ENCODE assay signal across 8 cellular contexts in genomic region chr11:67400251-67400941, GRCh38. TPM values are rescaled to one million over a fixed set of nuclear protein-coding genes. Genes with fewer than 3 reads are reported as not detected.
A peak's percentile ranks its signal among the peaks of the same experiment; 100 is the strongest.
DNase-seq lines count a peak whose midpoint lies in the region; ATAC-seq and TF ChIP-seq lines count a peak whose summit lies in the region.

No MANE protein-coding gene starts in this region.

- 25 to 28% methylated on average over 23 of the region's 23 CpGs for WGBS in esophagus, 2 donors

- POLR2A ChIA-PET in Caco-2 (lab: Charles Lee), result interaction anchor here (1.1 to 2.8 kb wide), 8 partner anchors 9 to 230 kb away, joined by 3 to 63 read pairs (median 9); partner anchors contain the start of genes NUDT8, POLD4, RAD9A and RPS6KB2

- H3K9me3 Mint-ChIP-seq in Caco-2 (ENCODE audit: unreplicated experiment), result no peaks in the 10 kb centered on the region
- H3K9me3 Mint-ChIP-seq in osteocyte (ENCODE audit: unreplicated experiment), result no peaks in the 10 kb centered on the region

- peak overlapping the region; percentile 74 for H3K27ac Mint-ChIP-seq in Caco-2 (ENCODE audit: unreplicated experiment)
- H3K27ac Mint-ChIP-seq in osteocyte (ENCODE audit: unreplicated experiment), result peak overlapping the region; percentile 65

- ATAC-seq in SK-N-SH treated with all-trans-retinoic acid at 6 μM for 48 hours (peak; percentile 33), GM19467 (IDR thresholded peaks at IDR 0.05; ENCODE audit: unreplicated experiment) (no peak), GM19035 (IDR thresholded peaks at IDR 0.05; ENCODE audit: unreplicated experiment) (no peak)

- no peaks in the 10 kb centered on the region for H3K27me3 ChIP-seq in Caco-2 (replicated peaks; ENCODE audit: control insufficient read depth, insufficient read depth, low read length)
- no peaks in the 10 kb centered on the region for H3K27me3 ChIP-seq in esophagus (ENCODE audit: control insufficient read depth in 1 of 2, insufficient read depth in 2 of 2, low read length in 2 of 2)

- CTCF ChIA-PET in Caco-2 (lab: Charles Lee), result interaction anchor here (0.6 to 2.5 kb wide), 16 partner anchors 8 to 207 kb away, joined by 3 to 73 read pairs (median 16); partner anchors contain the start of genes AIP, CARNS1, CLCF1 and POLD4

- DNase-seq in Caco-2, result no peak
- no peak for DNase-seq in osteocyte (ENCODE audit: extremely low spot score, unreplicated experiment)
- no peak for DNase-seq in NCI-H1694 (lab: John Stamatoyannopoulos, UW)
- DNase-seq in NCI-H1436 treated with DMSO at 0.1 percent for 48 hours (lab: John Stamatoyannopoulos, UW), result no peak

- intact Hi-C loops in Caco-2 (cut with micrococcal nuclease; ENCODE audit: unreplicated experiment), result loop anchor here (2.0 to 5.0 kb wide), 3 partner anchors 28 to 107 kb away; partner anchors contain the start of genes AIP, CDK2AP2, PITPNM1 and RPS6KB2

- H3K9me3 ChIP-seq in Caco-2 (no peaks in the 10 kb centered on the region), esophagus (ENCODE audit: control insufficient read depth in 2 of 2, insufficient read depth in 1 of 2, low read depth in 1 of 2, low read length in 1 of 2) (no peaks in the 10 kb centered on the region)

- H3K4me3 Mint-ChIP-seq in Caco-2 (ENCODE audit: unreplicated experiment) (peak overlapping the region; percentile 75), osteocyte (ENCODE audit: unreplicated experiment) (peak overlapping the region; percentile 78)

- TF ChIP-seq CTCF in Caco-2 (IDR thresholded peaks at IDR 0.05; ENCODE audit: insufficient read depth in 1 of 2, low read depth in 1 of 2, low read length in 1 of 2, severe bottlenecking in 1 of 2, unreplicated experiment in 1 of 2) (no peak), osteocyte (IDR thresholded peaks at IDR 0.05) (no peak)

- H3K4me1 ChIP-seq in Caco-2 (peaks cover 14% of the 10 kb centered on the region), esophagus (ENCODE audit: control insufficient read depth in 2 of 2, insufficient read depth in 2 of 2, low read length in 1 of 2) (peaks cover 0 to 13% of the 10 kb centered on the region in 2 donors)

- no peaks in the 10 kb centered on the region for H3K27me3 Mint-ChIP-seq in Caco-2 (ENCODE audit: insufficient read depth, unreplicated experiment)
- H3K27me3 Mint-ChIP-seq in osteocyte (ENCODE audit: unreplicated experiment), result no peaks in the 10 kb centered on the region

- H3K4me1 Mint-ChIP-seq in Caco-2 (ENCODE audit: low read depth, unreplicated experiment) (peaks cover 8% of the 10 kb centered on the region), osteocyte (ENCODE audit: unreplicated experiment) (peaks cover 21% of the 10 kb centered on the region)

- BruUV-seq in Caco-2 (replicated peaks; lab: Mats Ljungman, UMichigan), result no TSS peak

- H3K4me3 ChIP-seq in Caco-2 (ENCODE audit: low read depth, low read length) (peak overlapping the region; percentile 69), esophagus (ENCODE audit: low read depth in 1 of 2, low read length in 2 of 2) (peak overlapping the region; percentile 78 to 93)

- H3K36me3 Mint-ChIP-seq in Caco-2 (ENCODE audit: insufficient read depth, unreplicated experiment) (peaks cover 55% of the 10 kb centered on the region), osteocyte (ENCODE audit: unreplicated experiment) (peaks cover 14% of the 10 kb centered on the region)

- H3K27ac ChIP-seq in esophagus (ENCODE audit: low read depth in 2 of 2, low read length in 1 of 2), result peak overlapping the region; percentile 94 to 96

- H3K36me3 ChIP-seq in Caco-2 (ENCODE audit: control insufficient read depth, insufficient read depth, low read length), result peaks cover 18% of the 10 kb centered on the region
- H3K36me3 ChIP-seq in esophagus (ENCODE audit: control insufficient read depth in 2 of 2, insufficient read depth in 2 of 2, low read length in 1 of 2), result peaks cover 15 to 34% of the 10 kb centered on the region in 2 donors

TF ChIP-seq in SK-N-SH treated with all-trans-retinoic acid at 6 μM for 48 hours, 23 proteins besides CTCF, POLR2A, EP300 and RAD21:
- TF ChIP-seq TCF4 (CRISPR knock-in tag; IDR thresholded peaks at IDR 0.05; ENCODE audit: borderline replicate concordance) (peak; percentile 56; the same call in 1 of the 2 replicates), RARB (CRISPR knock-in tag; IDR thresholded peaks at IDR 0.05) (no peak), CREB5 (CRISPR knock-in tag; IDR thresholded peaks at IDR 0.05; ENCODE audit: low read depth) (no peak), ZNF565 (CRISPR knock-in tag; conservative IDR thresholded peaks at IDR 0.05; ENCODE audit: low read depth) (no peak), CSRNP3 (CRISPR knock-in tag; IDR thresholded peaks at IDR 0.05) (no peak)

RNA-seq across cellular contexts. Expression of gene PPP1CA, which starts 1.3 kb away (rescaled TPM):
- total RNA-seq in Caco-2 (2022) (384 and 389 TPM in 2 replicates), osteocyte (132 and 140 TPM in 2 replicates)
- 100 to 1,000 TPM; 105 to 149 TPM for polyA plus RNA-seq in esophagus

RNA-seq across cellular contexts. Expression of gene TBC1D10C, which starts 3.5 kb away (rescaled TPM):
- total RNA-seq in Caco-2 (2022), result 0.26 TPM in 1 of 2 replicates, not detected in the other
- polyA plus RNA-seq in esophagus, result 1 to 10 TPM; 3.9 to 6.2 TPM
- not detected in 2 replicates for total RNA-seq in osteocyte

RNA-seq across cellular contexts. Expression of gene RAD9A, which starts 8.6 kb away (rescaled TPM):
- total RNA-seq in Caco-2 (2022) (55.1 and 63.5 TPM in 2 replicates), osteocyte (18.5 TPM in 2 replicates)
- 10 to 100 TPM; 17.5 to 26.2 TPM for polyA plus RNA-seq in esophagus

RNA-seq across cellular contexts. Expression of gene CARNS1, which starts 15.1 kb away (rescaled TPM):
- total RNA-seq in Caco-2 (2022), result 0.09 and 0.28 TPM in 2 replicates
- under 1 TPM; 0.21 to 0.29 TPM for polyA plus RNA-seq in esophagus
- 0.24 and 0.27 TPM in 2 replicates for total RNA-seq in osteocyte

RNA-seq across cellular contexts. Expression of gene CLCF1, which starts 27.0 kb away (rescaled TPM):
- 4.5 and 5.8 TPM in 2 replicates for total RNA-seq in Caco-2 (2022)
- 1 to 10 TPM; 1.4 to 2.2 TPM for polyA plus RNA-seq in esophagus
- total RNA-seq in osteocyte, result 7.2 and 7.8 TPM in 2 replicates
